In the genomic region with DNA sequence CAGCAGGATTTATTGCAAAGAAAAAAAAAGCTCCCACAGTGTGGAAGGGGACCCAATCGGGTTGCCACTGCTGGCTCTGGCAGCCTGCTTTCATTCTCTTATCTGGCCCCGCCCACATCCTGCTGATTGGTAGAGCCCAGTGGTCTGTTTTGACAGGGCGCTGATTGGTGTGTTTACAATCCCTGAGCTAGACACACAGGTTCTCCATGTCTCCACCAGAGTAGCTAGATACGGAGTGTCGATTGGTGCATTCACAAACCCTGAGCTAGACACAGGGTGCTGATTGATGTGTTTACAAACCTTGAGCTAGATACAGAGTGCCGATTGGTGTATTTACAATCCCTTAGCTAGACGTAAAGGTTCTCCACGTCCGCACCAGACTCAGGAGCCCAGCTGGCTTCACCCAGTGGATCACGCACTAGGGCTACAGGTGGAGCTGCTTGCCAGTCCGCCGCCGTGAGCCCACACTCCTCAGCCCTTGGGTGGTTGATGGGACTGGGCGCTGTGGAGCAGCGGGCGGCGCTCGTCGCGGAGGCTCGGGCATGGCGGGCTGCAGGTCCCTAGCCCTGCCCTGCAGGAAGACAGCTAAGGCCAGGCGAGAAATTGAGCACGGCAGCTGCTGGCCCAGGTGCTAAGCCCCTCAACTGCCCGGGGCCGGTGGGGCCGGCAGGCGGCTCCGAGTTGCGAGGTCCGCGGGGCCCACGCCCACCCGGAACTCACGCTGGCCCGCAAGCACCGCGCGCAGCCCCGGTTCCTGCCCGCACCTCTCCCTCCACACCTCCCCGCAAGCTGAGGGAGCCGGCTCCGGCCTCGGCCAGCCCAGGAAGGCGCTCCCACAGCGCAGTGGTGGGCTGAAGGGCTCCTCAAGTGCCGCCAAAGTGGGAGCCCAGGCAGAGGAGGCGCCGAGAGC, we compare ENCODE assay signal across 7 cellular contexts. TPM values are rescaled to one million over a fixed set of nuclear protein-coding genes. Genes with fewer than 3 reads are reported as not detected.
DNase-seq lines count a peak whose midpoint lies in the region; TF ChIP-seq lines count a peak whose summit lies in the region.
"Not testable (repeated sequence)": the region's sequence is repeated elsewhere in the genome, so short reads cannot be mapped to it uniquely, and the experiment has no call there.

No MANE protein-coding gene starts in this region.

- peak; percentile 45 for TF ChIP-seq POLR2A in GM18951 (IDR thresholded peaks at IDR 0.05; ENCODE audit: extremely low read depth, insufficient read depth, insufficient read length)

- H3K27ac ChIP-seq in fibroblast of lung (ENCODE audit: insufficient read depth, low read length) (peak overlapping the region; percentile 48), muscle layer of colon (ENCODE audit: low read depth, low read length) (peak overlapping the region; percentile 68)

- H3K4me1 ChIP-seq in fibroblast of lung (ENCODE audit: control insufficient read depth, extremely low read depth, insufficient read depth, low read length) = not testable (repeated sequence)
- H3K4me1 ChIP-seq in muscle layer of colon (ENCODE audit: insufficient read depth, low read length) = peaks cover 25% of the 10 kb centered on the region

- not testable (repeated sequence) for H3K9ac ChIP-seq in fibroblast of lung (ENCODE audit: insufficient read depth, low read length)
- H3K9ac ChIP-seq in muscle layer of colon (ENCODE audit: low read length) = peak overlapping the region; percentile 23

- peak overlapping the region; percentile 96 for H3K27ac Mint-ChIP-seq in activated naive CD8-positive, alpha-beta T cell treated with anti-CD3 and anti-CD28 coated beads for 36 hours

- peak overlapping the region; percentile 70 for H2AFZ ChIP-seq in fibroblast of lung (ENCODE audit: low read length)

- not testable (repeated sequence) for TF ChIP-seq CTCF in fibroblast of lung (conservative IDR thresholded peaks at IDR 0.05 in 1 of 2, IDR thresholded peaks at IDR 0.05 in 1 of 2; ENCODE audit: low read depth in 1 of 2, low read length in 2 of 2)

- peak overlapping the region; percentile 90 for H3K4me3 Mint-ChIP-seq in activated naive CD8-positive, alpha-beta T cell treated with anti-CD3 and anti-CD28 coated beads for 36 hours

- peak overlapping the region; percentile 58 for H3K4me2 ChIP-seq in fibroblast of lung (ENCODE audit: extremely low read depth, insufficient read depth, low read length)

- not testable (repeated sequence) for H3K27me3 Mint-ChIP-seq in activated naive CD8-positive, alpha-beta T cell treated with anti-CD3 and anti-CD28 coated beads for 36 hours

- H4K20me1 ChIP-seq in fibroblast of lung (ENCODE audit: control insufficient read depth, extremely low read depth, insufficient read depth, low read length) = not testable (repeated sequence)

- peaks cover 29% of the 10 kb centered on the region for H3K36me3 Mint-ChIP-seq in activated naive CD8-positive, alpha-beta T cell treated with anti-CD3 and anti-CD28 coated beads for 36 hours

- peak overlapping the region in 3 of 4 experiments; percentile 12 to 50 (median 48) for H3K4me3 ChIP-seq in fibroblast of lung (replicated peaks in 1 of 4; ENCODE audit: control extremely low read depth in 1 of 4, insufficient read depth in 1 of 4, low read depth in 3 of 4, low read length in 4 of 4)
- peak overlapping the region; percentile 54 to 65 for H3K4me3 ChIP-seq in muscle layer of colon (ENCODE audit: low read depth in 1 of 2, low read length in 2 of 2)

- H3K79me2 ChIP-seq in fibroblast of lung (ENCODE audit: control insufficient read depth, insufficient read depth, low read length) = peaks cover 15% of the 10 kb centered on the region

- peaks cover 54% of the 10 kb centered on the region for H3K4me1 Mint-ChIP-seq in activated naive CD8-positive, alpha-beta T cell treated with anti-CD3 and anti-CD28 coated beads for 36 hours

- not testable (repeated sequence) for H3K9me3 ChIP-seq in fibroblast of lung (ENCODE audit: control insufficient read depth, insufficient read depth, low read depth, low read length); muscle layer of colon (ENCODE audit: low read length)

- in situ Hi-C loops in GM18951 (cut with MboI; ENCODE audit: low sequenced_read_pairs, unreplicated experiment) = not testable (repeated sequence)

- not testable (repeated sequence) for H3K9me3 Mint-ChIP-seq in activated naive CD8-positive, alpha-beta T cell treated with anti-CD3 and anti-CD28 coated beads for 36 hours

- DNase-seq in NCI-H524 (lab: John Stamatoyannopoulos, UW) (peak; percentile 50 to 82), fibroblast of lung (ENCODE audit: low read depth in 2 of 2) (peak in 1 of 2 donors; percentile 27)
- peak; percentile 61 for DNase-seq in activated CD4-positive, CD25-positive, alpha-beta regulatory T cell treated with anti-CD3 and anti-CD28 coated beads, Interleukin-2, amount 50 U/mL, for 72 hours
- DNase-seq in activated naive CD8-positive, alpha-beta T cell treated with anti-CD3 and anti-CD28 coated beads for 36 hours = peak; percentile 83
- DNase-seq in stimulated activated CD4-positive, alpha-beta T cell treated with anti-CD3 and anti-CD28 coated beads, Interleukin-2, amount 100 ng/mL, for 48 hours = peak; percentile 56 to 63

- H3K27me3 ChIP-seq in fibroblast of lung (ENCODE audit: control insufficient read depth, insufficient read depth, low read length); muscle layer of colon (ENCODE audit: control insufficient read depth in 1 of 2, insufficient read depth in 2 of 2, low read length in 2 of 2): not testable (repeated sequence)

- not testable (repeated sequence) for H3K36me3 ChIP-seq in fibroblast of lung (ENCODE audit: control insufficient read depth, insufficient read depth, low read length); muscle layer of colon (ENCODE audit: insufficient read depth, low read length)

RNA-seq across cellular contexts. Expression of gene CCT8, which starts 3.5 kb away (rescaled TPM):
- total RNA-seq in activated naive CD8-positive, alpha-beta T cell treated with anti-CD3 and anti-CD28 coated beads for 36 hours = 100 to 1,000 TPM; 504 to 510 TPM
- total RNA-seq in fibroblast of lung = 207 and 230 TPM in 2 replicates
- 209 and 286 TPM in 2 replicates for polyA plus RNA-seq in fibroblast of lung
- 156 and 217 TPM in 2 replicates for polyA plus RNA-seq in fibroblast of lung (2012)
- 16.7 and 17.4 TPM in 2 replicates for polyA minus RNA-seq in fibroblast of lung (ENCODE audit: low replicate concordance)

RNA-seq across cellular contexts. Expression of gene USP16, which starts 52.5 kb away (rescaled TPM):
- 10 to 100 TPM; 59.0 to 61.6 TPM for total RNA-seq in activated naive CD8-positive, alpha-beta T cell treated with anti-CD3 and anti-CD28 coated beads for 36 hours
- 32.2 and 32.6 TPM in 2 replicates for total RNA-seq in fibroblast of lung
- polyA plus RNA-seq in fibroblast of lung = 28.6 and 34.4 TPM in 2 replicates
- polyA plus RNA-seq in fibroblast of lung (2012) = 29.1 and 32.1 TPM in 2 replicates
- 1.9 TPM in 1 of 2 replicates, not detected in the other for polyA minus RNA-seq in fibroblast of lung (ENCODE audit: low replicate concordance)

RNA-seq across cellular contexts. Expression of gene MAP3K7CL, which starts 53.5 kb away (rescaled TPM):
- 1 to 10 TPM; 4.8 to 5.7 TPM for total RNA-seq in activated naive CD8-positive, alpha-beta T cell treated with anti-CD3 and anti-CD28 coated beads for 36 hours
- total RNA-seq in fibroblast of lung = 50.6 and 176 TPM in 2 replicates
- 58.3 and 91.7 TPM in 2 replicates for polyA plus RNA-seq in fibroblast of lung
- 57.2 and 88.9 TPM in 2 replicates for polyA plus RNA-seq in fibroblast of lung (2012)
- polyA minus RNA-seq in fibroblast of lung (ENCODE audit: low replicate concordance) = 37.5 and 64.2 TPM in 2 replicates

RNA-seq across cellular contexts. Expression of gene RWDD2B, which starts 57.8 kb away (rescaled TPM):
- total RNA-seq in activated naive CD8-positive, alpha-beta T cell treated with anti-CD3 and anti-CD28 coated beads for 36 hours = 10 to 100 TPM; 24.3 to 24.5 TPM
- 15.2 and 17.2 TPM in 2 replicates for total RNA-seq in fibroblast of lung
- 26.5 and 31.1 TPM in 2 replicates for polyA plus RNA-seq in fibroblast of lung
- polyA plus RNA-seq in fibroblast of lung (2012) = 21.7 and 27.1 TPM in 2 replicates
- polyA minus RNA-seq in fibroblast of lung (ENCODE audit: low replicate concordance) = 3.5 and 5.6 TPM in 2 replicates
